In the genomic region with DNA sequence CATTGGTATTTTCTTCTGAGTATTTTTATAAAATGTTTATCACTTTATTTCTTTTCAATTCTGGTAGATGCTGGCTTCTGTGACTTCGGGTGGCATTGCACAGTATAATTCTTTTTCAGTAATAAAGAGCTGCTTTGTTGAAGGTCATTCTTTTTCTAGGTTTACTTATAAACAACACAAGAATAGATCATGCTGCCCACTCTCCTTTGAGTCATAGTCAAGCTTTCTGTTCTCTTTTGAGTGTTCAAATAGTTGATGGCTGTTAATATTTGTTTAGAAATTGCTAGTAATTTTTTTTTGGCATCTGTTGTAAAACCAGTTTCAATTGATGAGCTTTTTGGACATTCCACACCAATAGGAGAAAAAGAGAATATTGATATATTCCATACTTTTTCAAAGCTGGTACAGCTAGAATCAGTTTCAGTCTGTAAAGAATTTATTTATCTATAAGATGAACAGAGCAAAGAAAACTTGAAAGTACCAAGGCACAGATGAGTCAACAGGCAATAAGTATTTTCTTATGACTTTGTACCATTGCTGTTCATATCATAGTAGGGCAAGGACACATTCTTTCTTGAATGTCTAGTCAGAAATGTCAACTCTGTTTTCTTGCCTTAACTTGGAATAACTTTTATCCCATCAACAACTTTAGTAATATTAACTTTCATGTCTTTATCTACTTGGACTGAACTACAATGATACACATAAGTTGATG, we compare ENCODE assay signal across 21 cellular contexts.
DNase-seq lines count a peak whose midpoint lies in the region; ATAC-seq and TF ChIP-seq lines count a peak whose summit lies in the region.
"Had no signal": no experiment of that assay in that cellular context is flagged by ENCODE, and none has a peak within 500 bp of the region (broad histone marks: within the 10 kb centered on the region; RNA-seq: fewer than 3 reads in every experiment).

No MANE protein-coding gene starts in this region.

- H3K4me3 ChIP-seq in uterus = no peak overlapping the region
- H3K4me3 ChIP-seq: skin epidermis had no signal

- ATAC-seq in GM18870 (IDR thresholded peaks at IDR 0.05; ENCODE audit: unreplicated experiment) (peak; percentile 74), GM21529 (IDR thresholded peaks at IDR 0.05; ENCODE audit: unreplicated experiment) (peak; percentile 63), HG02973 (IDR thresholded peaks at IDR 0.05; ENCODE audit: unreplicated experiment) (peak; percentile 61), HG03457 (IDR thresholded peaks at IDR 0.05; ENCODE audit: unreplicated experiment) (peak; percentile 68)
- no peak for ATAC-seq in natural killer cell treated with Interleukin-12 subunit alpha and Interleukin-12 subunit beta and Interleukin-15 and Interleukin-18, amount 100 ng/mL, for 72 hours

- no peaks in the 10 kb centered on the region for H3K27me3 Mint-ChIP-seq in natural killer cell treated with Interleukin-12 subunit alpha and Interleukin-12 subunit beta and Interleukin-15 and Interleukin-18, amount 100 ng/mL, for 72 hours
- H3K27me3 Mint-ChIP-seq: dendritic cell treated with granulocyte-macrophage colony-stimulating factor and Interleukin-4, amounts not matched to agents 40 ng/mL and 50 ng/mL, for 4 days; IgD-negative memory B cell; progenitor cell of endocrine pancreas had no signal

- no peaks in the 10 kb centered on the region for H3K4me1 ChIP-seq in uterus

- no peak overlapping the region for H3K27ac ChIP-seq in uterus
- H3K27ac ChIP-seq: epithelial cell of prostate, skin epidermis had no signal

- intact Hi-C loops in uterus (cut with DNase I; ENCODE audit: low total_unique reads) = no loop called here

- H3K36me3 ChIP-seq in uterus = no peaks in the 10 kb centered on the region

- H3K36me3 Mint-ChIP-seq in natural killer cell treated with Interleukin-12 subunit alpha and Interleukin-12 subunit beta and Interleukin-15 and Interleukin-18, amount 100 ng/mL, for 72 hours = no peaks in the 10 kb centered on the region
- H3K36me3 Mint-ChIP-seq: IgD-negative memory B cell had no signal

- no peak for TF ChIP-seq CTCF in uterus (IDR thresholded peaks at IDR 0.05)

- DNase-seq in NCI-H748 treated with DMSO at 0.1 percent for 48 hours (lab: John Stamatoyannopoulos, UW) (no peak), NCI-H1694 (lab: John Stamatoyannopoulos, UW) (no peak), uterus (no peak)
- no peak for DNase-seq in natural killer cell treated with Interleukin-12 subunit alpha and Interleukin-12 subunit beta and Interleukin-15 and Interleukin-18, amount 100 ng/mL, for 72 hours (ENCODE audit: low spot score)
- DNase-seq: DND-41; foreskin melanocyte; mesendoderm; NCI-H187 treated with DMSO at 0.1 percent for 48 hours; SK-N-SH; stimulated activated CD4-positive, alpha-beta T cell treated with anti-CD3 and anti-CD28 coated beads, Interleukin-4, amount 100 ng/mL, for 24 hours; T1000 had no signal

- TF ChIP-seq POLR2A in uterus (IDR thresholded peaks at IDR 0.05) = no peak

- no peaks in the 10 kb centered on the region for H3K9me3 ChIP-seq in uterus

- H3K27ac Mint-ChIP-seq in natural killer cell treated with Interleukin-12 subunit alpha and Interleukin-12 subunit beta and Interleukin-15 and Interleukin-18, amount 100 ng/mL, for 72 hours = no peak overlapping the region
- H3K27ac Mint-ChIP-seq: dendritic cell treated with granulocyte-macrophage colony-stimulating factor and Interleukin-4, amounts not matched to agents 40 ng/mL and 50 ng/mL, for 4 days; IgD-negative memory B cell; progenitor cell of endocrine pancreas had no signal

- no peak overlapping the region for H3K4me3 Mint-ChIP-seq in natural killer cell treated with Interleukin-12 subunit alpha and Interleukin-12 subunit beta and Interleukin-15 and Interleukin-18, amount 100 ng/mL, for 72 hours
- H3K4me3 Mint-ChIP-seq: dendritic cell treated with granulocyte-macrophage colony-stimulating factor and Interleukin-4, amounts not matched to agents 40 ng/mL and 50 ng/mL, for 4 days; IgD-negative memory B cell; nephron had no signal

- H3K9me3 Mint-ChIP-seq in natural killer cell treated with Interleukin-12 subunit alpha and Interleukin-12 subunit beta and Interleukin-15 and Interleukin-18, amount 100 ng/mL, for 72 hours = peaks cover 15% of the 10 kb centered on the region
- H3K9me3 Mint-ChIP-seq: dendritic cell treated with granulocyte-macrophage colony-stimulating factor and Interleukin-4, amounts not matched to agents 40 ng/mL and 50 ng/mL, for 4 days; nephron had no signal

- H3K4me1 Mint-ChIP-seq in natural killer cell treated with Interleukin-12 subunit alpha and Interleukin-12 subunit beta and Interleukin-15 and Interleukin-18, amount 100 ng/mL, for 72 hours (ENCODE audit: low read depth in 2 of 2) = no peaks in the 10 kb centered on the region
- H3K4me1 Mint-ChIP-seq: nephron had no signal

- no peaks in the 10 kb centered on the region for H3K27me3 ChIP-seq in uterus

Comparison
In these comparisons a context has a peak if more than half of its experiments do, and no peak if none do; other contexts are left out.
1. ATAC-seq: peak in GM18870 (single experiment), GM21529 (single experiment), HG02973 (single experiment) and HG03457 (single experiment); none in natural killer cell treated with Interleukin-12 subunit alpha and Interleukin-12 subunit beta and Interleukin-15 and Interleukin-18, amount 100 ng/mL, for 72 hours (0 of 2).